ENCODE assay signal across 5 cellular contexts in the genomic region with DNA sequence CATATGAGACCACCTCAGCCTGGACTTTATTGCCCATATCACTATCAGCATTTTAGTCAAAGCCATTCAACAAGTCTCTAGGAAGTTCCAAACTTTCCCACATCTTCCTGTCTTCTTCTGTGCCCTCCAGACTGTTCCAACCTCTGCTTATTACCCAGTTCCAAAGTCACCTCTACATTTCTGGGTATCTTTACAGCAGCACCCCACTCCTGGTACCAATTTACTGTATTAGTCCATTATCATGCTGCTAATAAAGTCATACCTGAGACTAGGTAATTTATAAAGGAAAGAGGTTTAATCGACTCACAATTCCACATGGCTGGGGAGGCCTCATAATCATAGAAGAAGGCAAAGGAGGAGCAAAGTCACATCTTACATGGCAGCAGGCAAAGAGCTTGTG. TPM values are rescaled to one million over a fixed set of nuclear protein-coding genes. Genes with fewer than 3 reads are reported as not detected.
"Had no signal": no experiment of that assay in that cellular context is flagged by ENCODE, and none has a peak within 500 bp of the region (broad histone marks: within the 10 kb centered on the region; RNA-seq: fewer than 3 reads in every experiment).

No MANE protein-coding gene starts in this region.

RNA-seq across cellular contexts. Expression of a gene that starts 16.1 kb away (rescaled TPM):
- total RNA-seq: HepG2, HT-29, HT1080, IMR-90 had no signal
- polyA plus RNA-seq: HepG2, IgD-negative memory B cell, IMR-90 had no signal
